In the genomic region with DNA sequence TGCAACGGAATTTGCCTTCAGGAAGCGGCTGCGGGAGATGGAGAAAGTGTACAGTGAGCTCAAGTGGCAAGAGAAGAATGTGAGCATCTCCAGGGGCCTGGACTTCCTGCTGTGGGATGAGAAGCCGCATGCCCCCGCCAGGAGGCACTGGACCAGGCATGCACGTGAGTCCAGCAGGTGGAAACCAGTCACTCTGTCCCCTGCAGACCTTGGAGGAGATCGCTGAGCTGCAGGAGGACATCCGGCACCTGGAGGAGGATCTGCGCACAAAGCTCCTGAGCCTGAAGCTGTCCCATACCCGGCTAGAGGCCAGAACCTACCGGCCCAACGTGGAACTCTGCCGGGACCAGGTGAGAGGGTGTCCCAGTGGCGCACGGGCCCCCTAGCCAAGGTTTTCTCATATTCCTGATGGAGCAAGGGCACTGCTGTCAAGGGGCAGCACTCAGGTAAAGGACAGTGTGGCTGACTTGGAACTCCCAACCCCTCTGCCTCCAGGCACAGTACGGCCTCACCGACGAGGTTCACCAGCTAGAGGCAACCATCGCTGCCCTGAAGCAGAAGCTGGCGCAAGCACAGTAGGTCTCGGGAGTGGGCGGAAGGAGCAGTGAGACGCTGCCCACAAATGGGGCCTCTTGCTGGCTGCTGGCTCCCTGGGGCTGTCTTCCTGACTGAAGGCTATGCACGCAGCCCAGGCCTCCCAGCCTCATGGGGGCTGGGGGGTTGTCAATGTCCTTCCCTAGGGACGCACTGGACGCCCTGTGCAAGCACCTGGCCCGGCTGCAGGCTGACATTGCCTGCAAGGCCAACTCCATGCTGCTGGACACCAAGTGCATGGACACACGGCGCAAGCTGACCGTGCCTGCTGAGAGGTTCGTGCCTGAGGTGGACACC, we compare ENCODE assay signal across 14 cellular contexts. TPM values are rescaled to one million over a fixed set of nuclear protein-coding genes. Genes with fewer than 3 reads are reported as not detected.
DNase-seq lines count a peak whose midpoint lies in the region; ATAC-seq and TF ChIP-seq lines count a peak whose summit lies in the region.
"Had no signal": no experiment of that assay in that cellular context is flagged by ENCODE, and none has a peak within 500 bp of the region (broad histone marks: within the 10 kb centered on the region; RNA-seq: fewer than 3 reads in every experiment).

No MANE protein-coding gene starts in this region.

- H3K27me3 ChIP-seq in CD8-positive, alpha-beta memory T cell (ENCODE audit: insufficient read depth, low read length, poor library complexity, severe bottlenecking), result peaks cover 5% of the 10 kb centered on the region
- no peaks in the 10 kb centered on the region for H3K27me3 ChIP-seq in adrenal gland

- peaks cover 16 to 32% of the 10 kb centered on the region in 2 donors for H3K27me3 Mint-ChIP-seq in CD8-positive, alpha-beta memory T cell
- H3K27me3 Mint-ChIP-seq in natural killer cell (ENCODE audit: low read depth in 2 of 2), result peaks cover 3 to 6% of the 10 kb centered on the region in 2 donors

- H3K27ac Mint-ChIP-seq in CD8-positive, alpha-beta memory T cell, result peak overlapping the region in 3 of 8 donors; percentile 7 to 84 (median 78)
- H3K27ac Mint-ChIP-seq in natural killer cell, result peak overlapping the region in 1 of 2 donors; percentile 40

- H3K4me1 Mint-ChIP-seq in CD8-positive, alpha-beta memory T cell, result peaks cover 16 to 39% (median 18%) of the 10 kb centered on the region in 3 donors
- peaks cover 17 to 19% of the 10 kb centered on the region in 2 donors for H3K4me1 Mint-ChIP-seq in natural killer cell

- no peak overlapping the region for H3K27ac ChIP-seq in CD8-positive, alpha-beta memory T cell (ENCODE audit: low read depth, low read length)
- no peak overlapping the region for H3K27ac ChIP-seq in adrenal gland

- no peaks in the 10 kb centered on the region for H3K9me3 ChIP-seq in CD8-positive, alpha-beta memory T cell (ENCODE audit: low read length)
- no peaks in the 10 kb centered on the region for H3K9me3 ChIP-seq in adrenal gland (replicated peaks in 1 of 3)
- H3K9me3 ChIP-seq: gastroesophageal sphincter had no signal

- no peak for TF ChIP-seq POLR2A in adrenal gland (IDR thresholded peaks at IDR 0.05)

- H3K9me3 Mint-ChIP-seq in CD8-positive, alpha-beta memory T cell, result no peaks in the 10 kb centered on the region
- H3K9me3 Mint-ChIP-seq in natural killer cell, result no peaks in the 10 kb centered on the region

- peaks cover 16% of the 10 kb centered on the region for H3K36me3 ChIP-seq in CD8-positive, alpha-beta memory T cell (ENCODE audit: insufficient read depth, low read length)
- peaks cover 0 to 23% of the 10 kb centered on the region in 2 donors for H3K36me3 ChIP-seq in adrenal gland (replicated peaks in 1 of 2)

- in situ Hi-C loops in GM13977 (cut with MboI; ENCODE audit: low pct_unique_long_range_greater_than_20kb, low sequenced_read_pairs, unreplicated experiment), result no loop called here

- peaks cover 19% of the 10 kb centered on the region for H3K4me1 ChIP-seq in CD8-positive, alpha-beta memory T cell (ENCODE audit: insufficient read depth, low read length)
- peaks cover 15 to 31% of the 10 kb centered on the region in 2 donors for H3K4me1 ChIP-seq in adrenal gland (replicated peaks in 1 of 2)

- POLR2A ChIA-PET in CD8-positive, alpha-beta memory T cell (lab: Charles Lee), result no interaction called here

- no peak overlapping the region for H3K4me3 ChIP-seq in CD8-positive, alpha-beta memory T cell (ENCODE audit: low read length)
- H3K4me3 ChIP-seq in adrenal gland, result no peak overlapping the region

- ATAC-seq in natural killer cell (no peak), GM19395 (IDR thresholded peaks at IDR 0.05; ENCODE audit: unreplicated experiment) (no peak)

- DNase-seq in CD8-positive, alpha-beta memory T cell, result no peak
- peak; percentile 18 for DNase-seq in HT-29 (ENCODE audit: low spot score)
- peak in 4 of 7 donors; percentile 31 to 55 (median 37) for DNase-seq in adrenal gland
- no peak for DNase-seq in natural killer cell
- no peak for DNase-seq in DMS153 (lab: John Stamatoyannopoulos, UW)
- no peak for DNase-seq in KG1 (lab: John Stamatoyannopoulos, UW)
- DNase-seq in GM13977 (ENCODE audit: low spot score), result no peak
- DNase-seq: activated CD4-positive, alpha-beta T cell treated with anti-CD3 and anti-CD28 coated beads, Interleukin-2, amount 50 U/mL, for 4 hours; cerebellar nuclear complex; NCI-H2029 treated with DMSO at 0.1 percent for 48 hours; RPMI8226 had no signal

- CTCF ChIA-PET in CD8-positive, alpha-beta memory T cell (lab: Charles Lee), result interaction anchor here (1.1 to 1.2 kb wide), 2 partner anchors 100 to 134 kb away, joined by 3 to 4 read pairs; no protein-coding TSS in a partner anchor

- TF ChIP-seq CTCF in adrenal gland (IDR thresholded peaks at IDR 0.05) (no peak), natural killer cell (IDR thresholded peaks at IDR 0.05) (no peak), GM13977 (IDR thresholded peaks at IDR 0.05; ENCODE audit: extremely low read depth, insufficient read depth, missing control alignments) (no peak)

- WGBS in adrenal gland, 4 donors, result 76 to 85% (median 83%) methylated on average over 13 to 31 of the region's 31 CpGs

- H3K36me3 Mint-ChIP-seq in CD8-positive, alpha-beta memory T cell, result peaks cover 0 to 25% (median 0%) of the 10 kb centered on the region in 3 donors
- H3K36me3 Mint-ChIP-seq in natural killer cell, result no peaks in the 10 kb centered on the region

- peak overlapping the region; percentile 45 to 97 (median 86) for H3K4me3 Mint-ChIP-seq in CD8-positive, alpha-beta memory T cell
- H3K4me3 Mint-ChIP-seq in natural killer cell, result peak overlapping the region; percentile 66

- intact Hi-C loops in adrenal gland (cut with DNase I), result loop anchor here (10.0 kb wide), 3 partner anchors 163 to 233 kb away; partner anchors contain the start of gene AGO1 (in 1 of the 2)
- intact Hi-C loops in natural killer cell (cut with micrococcal nuclease), result loop anchor here (2.0 kb wide), 1 partner anchor 61 kb away; the partner anchor contains the start of gene TRAPPC3

RNA-seq across cellular contexts. Expression of gene ADPRS, which starts 1.2 kb away (rescaled TPM):
- 10 to 100 TPM; 38.9 to 41.1 TPM for total RNA-seq in CD8-positive, alpha-beta memory T cell
- polyA plus RNA-seq in CD8-positive, alpha-beta memory T cell, result 26.1 TPM
- total RNA-seq in HT-29 (2014; rRNA removed; shearing (Covaris generic)), result 61.8 and 68.7 TPM in 2 replicates
- total RNA-seq in adrenal gland (10 to 100 TPM; 43.3 to 84.5 (median 54.8) TPM), natural killer cell (10 to 100 TPM in 2 of 3 donors, 1 to 10 TPM in 1; 9.6 to 15.9 (median 12.4) TPM)
- 10 to 100 TPM; 40.1 to 42.3 (median 40.7) TPM for polyA plus RNA-seq in adrenal gland

RNA-seq across cellular contexts. Expression of gene TEKT2, which starts 3.6 kb away (rescaled TPM):
- total RNA-seq in CD8-positive, alpha-beta memory T cell, result not detected
- polyA plus RNA-seq in CD8-positive, alpha-beta memory T cell, result not detected
- total RNA-seq in HT-29 (2014; rRNA removed; shearing (Covaris generic)), result not detected in 2 replicates
- total RNA-seq in adrenal gland (1 to 10 TPM in 1 of 8 donors, under 1 TPM in 3, not detected in 4; 0.18 to 1.2 (median 0.72) TPM), natural killer cell (under 1 TPM in 2 of 3 donors, not detected in 1; 0.24 to 0.35 TPM)
- 1 to 10 TPM in 2 of 3 donors, under 1 TPM in 1; 0.40 to 4.0 (median 1.4) TPM for polyA plus RNA-seq in adrenal gland
- polyA plus RNA-seq: liver had no signal

RNA-seq across cellular contexts. Expression of gene COL8A2, which starts 37.5 kb away (rescaled TPM):
- total RNA-seq in CD8-positive, alpha-beta memory T cell, result under 1 TPM; 0.07 to 0.18 TPM
- polyA plus RNA-seq in CD8-positive, alpha-beta memory T cell, result not detected
- not detected in 2 replicates for total RNA-seq in HT-29 (2014; rRNA removed; shearing (Covaris generic))
- total RNA-seq in adrenal gland, result 1 to 10 TPM in 6 of 8 donors, under 1 TPM in 2; 0.74 to 6.6 (median 2.8) TPM
- polyA plus RNA-seq in adrenal gland, result 1 to 10 TPM in 2 of 3 donors, under 1 TPM in 1; 0.66 to 2.3 (median 1.2) TPM
- under 1 TPM; 0.09 to 0.20 (median 0.14) TPM for total RNA-seq in natural killer cell

Comparison
In these comparisons a context has a peak if more than half of its experiments do, and no peak if none do; other contexts are left out.
1. DNase-seq: peak in HT-29 (single experiment) and adrenal gland (4 of 7); none in CD8-positive, alpha-beta memory T cell (0 of 5), natural killer cell (single experiment), DMS153 (single experiment), KG1 (single experiment) and GM13977 (single experiment).